8 cellular contexts compared by ENCODE assay signal in the genomic region with DNA sequence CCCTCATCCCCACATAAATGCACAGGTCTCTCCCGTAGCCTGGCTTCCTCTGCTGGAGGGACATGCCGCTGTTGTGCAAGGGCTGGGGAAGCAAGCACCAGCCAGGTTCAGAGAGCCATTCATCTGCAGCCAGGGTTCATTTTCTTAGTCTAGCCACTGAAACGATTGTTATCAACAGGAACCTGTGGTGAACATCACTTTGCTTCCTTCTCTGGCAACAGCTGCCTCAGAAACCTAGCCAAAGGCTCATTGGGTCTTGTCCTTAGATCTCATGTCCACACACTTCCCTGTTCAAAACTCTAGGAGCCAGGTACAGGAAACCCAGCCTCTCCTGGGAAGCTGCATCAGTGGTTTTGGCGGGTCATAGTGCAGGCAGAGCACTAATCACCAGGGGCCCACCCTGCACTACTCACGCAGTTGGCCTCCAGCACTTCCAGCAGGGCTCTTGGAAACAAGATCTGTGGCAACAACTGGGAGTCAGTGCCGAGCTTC. TPM values are rescaled to one million over a fixed set of nuclear protein-coding genes. Genes with fewer than 3 reads are reported as not detected.
DNase-seq lines count a peak whose midpoint lies in the region; ATAC-seq, FAIRE-seq and TF ChIP-seq lines count a peak whose summit lies in the region.

No MANE protein-coding gene starts in this region.

- FAIRE-seq in GM12891 (lab: Jason Lieb, UNC), result peak; percentile 84

- H3K4me3 ChIP-seq in astrocyte of the spinal cord (ENCODE audit: low read depth, low read length), result no peak overlapping the region

- TF ChIP-seq POLR2A in GM12891 (IDR thresholded peaks at IDR 0.05; ENCODE audit: low read depth, low read length), result no peak; the same call in 1 of the 2 replicates

- no peak for TF ChIP-seq CTCF in astrocyte of the spinal cord (IDR thresholded peaks at IDR 0.05; ENCODE audit: low read depth, low read length)
- no peak for TF ChIP-seq CTCF in omental fat pad (IDR thresholded peaks at IDR 0.05)

- DNase-seq in GM12891 (ENCODE audit: insufficient read length, low spot score) (no peak), MV-4-11 (lab: John Stamatoyannopoulos, UW) (peak; percentile 79), astrocyte of the spinal cord (ENCODE audit: low read depth, low spot score) (peak; percentile 45), omental fat pad (ENCODE audit: low spot score) (no peak), HCEC 1CT (no peak), DMS114 treated with DMSO at 0.1 percent for 48 hours (lab: John Stamatoyannopoulos, UW; ENCODE audit: unreplicated experiment) (no peak), C1 segment of cervical spinal cord (lab: John Stamatoyannopoulos, UW) (no peak)

- ATAC-seq in GM21737 (IDR thresholded peaks at IDR 0.05; ENCODE audit: unreplicated experiment) (peak; percentile 80), omental fat pad (ENCODE audit: low FRiP score) (peak; percentile 68)

- in situ Hi-C loops in astrocyte of the spinal cord (cut with HindIII; ENCODE audit: low sequenced_read_pairs), result no loop called here

TF ChIP-seq in GM12891, 5 proteins besides CTCF, POLR2A, EP300 and RAD21:
- TF ChIP-seq POLR2AphosphoS5 (IDR thresholded peaks at IDR 0.05; ENCODE audit: low read depth, low read length) (no peak), SPI1 (IDR thresholded peaks at IDR 0.05; ENCODE audit: low read depth, low read length) (0 out of 2 replicates have a peak, but pooled peaks have one; percentile 31), POU2F2 (IDR thresholded peaks at IDR 0.05; ENCODE audit: low read depth, low read length) (no peak), TAF1 (IDR thresholded peaks at IDR 0.05; ENCODE audit: low read depth, low read length) (no peak), PAX5 (IDR thresholded peaks at IDR 0.05; ENCODE audit: insufficient read depth, low read length, severe bottlenecking) (no peak)
TF ChIP-seq in GM12891: peak in this region for 1.

RNA-seq across cellular contexts. Expression of a gene that starts 47.0 kb away (rescaled TPM):
- polyA plus RNA-seq in GM12891 (2012; ENCODE audit: low read depth, missing spikeins), result 9.0 TPM
- total RNA-seq in omental fat pad, result 10 to 100 TPM; 13.7 to 21.3 (median 15.2) TPM

RNA-seq across cellular contexts. Expression of a gene that starts 47.3 kb away (rescaled TPM):
- 11.6 TPM for polyA plus RNA-seq in GM12891 (2012; ENCODE audit: low read depth, missing spikeins)
- 10 to 100 TPM; 16.7 to 33.7 (median 30.4) TPM for total RNA-seq in omental fat pad

Comparison
In these comparisons a context has a peak if more than half of its experiments do, and no peak if none do; other contexts are left out.
1. DNase-seq: peak in MV-4-11 (single experiment) and astrocyte of the spinal cord (single experiment); none in GM12891 (single experiment), omental fat pad (single experiment), HCEC 1CT (single experiment), DMS114 treated with DMSO at 0.1 percent for 48 hours (single experiment) and C1 segment of cervical spinal cord (0 of 14).